18 cellular contexts compared by ENCODE assay signal in the genomic region with DNA sequence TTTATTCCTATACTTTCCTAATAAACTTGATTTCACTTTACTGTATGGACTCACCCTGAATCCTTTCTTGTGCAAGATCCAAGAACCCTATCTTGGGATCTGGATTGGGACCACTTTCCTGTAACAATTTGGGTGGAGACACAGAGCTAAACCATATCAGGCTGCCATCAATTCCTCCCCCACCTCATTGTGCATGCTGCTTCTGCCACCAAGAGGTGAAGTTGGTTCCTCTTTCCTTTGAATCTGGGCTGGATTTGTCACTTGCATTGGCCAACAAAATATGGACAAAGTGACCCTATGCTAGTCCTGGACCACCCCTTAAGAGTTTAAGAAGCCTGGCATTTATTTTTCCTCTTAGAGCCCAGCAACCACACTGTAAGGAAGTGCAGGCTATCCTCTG. TPM values are rescaled to one million over a fixed set of nuclear protein-coding genes. Genes with fewer than 3 reads are reported as not detected.
DNase-seq lines count a peak whose midpoint lies in the region; ATAC-seq and TF ChIP-seq lines count a peak whose summit lies in the region.
"Had no signal": no experiment of that assay in that cellular context is flagged by ENCODE, and none has a peak within 500 bp of the region (broad histone marks: within the 10 kb centered on the region; RNA-seq: fewer than 3 reads in every experiment).

No MANE protein-coding gene starts in this region.

- TF ChIP-seq CTCF in HEK293 (tag by site-specific recombination; IDR thresholded peaks at IDR 0.05) (no peak), RWPE2 (IDR thresholded peaks at IDR 0.05; ENCODE audit: poor library complexity, severe bottlenecking) (peak; percentile 17), liver (IDR thresholded peaks at IDR 0.05; ENCODE audit: low read depth, low read length, missing input control) (peak; percentile 58)

- H3K4me3 ChIP-seq in HEK293 (ENCODE audit: low read depth, low read length) (no peak overlapping the region), RWPE2 (ENCODE audit: severe bottlenecking) (no peak overlapping the region), liver (ENCODE audit: low read depth in 1 of 3, low read length in 3 of 3) (no peak overlapping the region)
- H3K4me3 ChIP-seq: sigmoid colon, SJSA1 had no signal

- ATAC-seq in RWPE2 (ENCODE audit: low read depth) (no peak), GM18868 (IDR thresholded peaks at IDR 0.05; ENCODE audit: unreplicated experiment) (no peak)
- ATAC-seq: naive thymus-derived CD8-positive, alpha-beta T cell had no signal

- H3K4me1 ChIP-seq in HEK293 (ENCODE audit: control insufficient read depth, insufficient read depth, low read length) (no peaks in the 10 kb centered on the region), RWPE2 (ENCODE audit: insufficient read depth, poor library complexity, severe bottlenecking) (no peaks in the 10 kb centered on the region), liver (ENCODE audit: control insufficient read depth in 4 of 4, insufficient read depth in 4 of 4, low read length in 3 of 4) (peaks cover 0 to 8% (median 0%) of the 10 kb centered on the region in 4 donors)
- H3K4me1 ChIP-seq: sigmoid colon, SJSA1 had no signal

- no peak overlapping the region for H3K9ac ChIP-seq in liver (ENCODE audit: low read depth in 1 of 2, low read length in 2 of 2)

- CTCF ChIA-PET in HEK293 (lab: Yijun Ruan, JAX) = interaction anchor here (0.8 to 1.2 kb wide), 2 partner anchors 9 to 385 kb away, joined by 3 to 7 read pairs; no protein-coding TSS in a partner anchor

- TF ChIP-seq RAD21 in liver (IDR thresholded peaks at IDR 0.05) = peak; percentile 88 to 91

- H3K36me3 ChIP-seq in HEK293 (ENCODE audit: control insufficient read depth in 2 of 2, insufficient read depth in 1 of 2, low read length in 2 of 2) (no peaks in the 10 kb centered on the region), RWPE2 (ENCODE audit: low read depth) (no peaks in the 10 kb centered on the region), liver (ENCODE audit: control insufficient read depth in 4 of 4, insufficient read depth in 3 of 4, low read depth in 1 of 4, low read length in 3 of 4) (no peaks in the 10 kb centered on the region)
- H3K36me3 ChIP-seq: sigmoid colon, SJSA1 had no signal

- H3K27ac ChIP-seq in HEK293 (ENCODE audit: extremely low read depth, low read depth, low read length) (no peak overlapping the region), RWPE2 (ENCODE audit: poor library complexity, severe bottlenecking) (no peak overlapping the region), liver (ENCODE audit: low read depth in 1 of 2, low read length in 2 of 2) (no peak overlapping the region)
- H3K27ac ChIP-seq: sigmoid colon, SJSA1 had no signal

- POLR2A ChIA-PET in HEK293 (lab: Yijun Ruan, JAX) = no interaction called here

- DNase-seq in CD1c-positive myeloid dendritic cell (ENCODE audit: extremely low spot score) = peak; percentile 30
- no peak for DNase-seq in RWPE2 (ENCODE audit: low spot score)
- DNase-seq in activated CD8-positive, alpha-beta memory T cell treated with anti-CD3 and anti-CD28 coated beads, Interleukin-2, amount 50 U/mL, for 48 hours = no peak
- no peak for DNase-seq in stimulated activated CD4-positive, alpha-beta T cell treated with anti-CD3 and anti-CD28 coated beads, Interleukin-2, amount 100 ng/mL, for 48 hours
- DNase-seq in COLO668 (lab: John Stamatoyannopoulos, UW; ENCODE audit: unreplicated experiment) = no peak
- DNase-seq: activated B cell treated with CpG ODN at 0.5 μM for 24 hours; activated T-cell treated with anti-CD3 and anti-CD28 coated beads, Interleukin-2, amount 50 U/mL, for 24 hours; amygdala; dermis blood vessel endothelial cell; foreskin fibroblast; islet precursor cell; naive thymus-derived CD8-positive, alpha-beta T cell; NCI-H1105 treated with DMSO at 0.1 percent for 48 hours; sigmoid colon had no signal

- H3K27me3 ChIP-seq in RWPE2 (ENCODE audit: insufficient read depth, poor library complexity, severe bottlenecking) = no peaks in the 10 kb centered on the region
- H3K27me3 ChIP-seq in liver (ENCODE audit: control insufficient read depth in 4 of 4, insufficient read depth in 4 of 4, low read length in 3 of 4) = no peaks in the 10 kb centered on the region
- H3K27me3 ChIP-seq: sigmoid colon, SJSA1 had no signal

- H3K9me3 ChIP-seq in HEK293 (ENCODE audit: control insufficient read depth, insufficient read depth, low read depth, low read length) (no peaks in the 10 kb centered on the region), RWPE2 (ENCODE audit: severe bottlenecking) (no peaks in the 10 kb centered on the region), liver (ENCODE audit: control insufficient read depth in 4 of 4, low read length in 3 of 4) (no peaks in the 10 kb centered on the region)
- H3K9me3 ChIP-seq: sigmoid colon, SJSA1 had no signal

TF ChIP-seq in HEK293, 187 proteins besides CTCF, POLR2A, EP300 and RAD21:
- TF ChIP-seq ZNF514 (tag by site-specific recombination; IDR thresholded peaks at IDR 0.05) (no peak), ZNF654 (tag by site-specific recombination; IDR thresholded peaks at IDR 0.05; ENCODE audit: low read depth) (0 out of 2 replicates have a peak, but pooled peaks have one; percentile 18)

TF ChIP-seq in liver, 16 proteins besides CTCF, POLR2A, EP300 and RAD21:
- TF ChIP-seq EGR1 (IDR thresholded peaks at IDR 0.05; ENCODE audit: low read depth in 2 of 2) (no peak), RXRA (IDR thresholded peaks at IDR 0.05) (peak in 1 of 2 donors; percentile 11), HNF4A (conservative IDR thresholded peaks at IDR 0.05) (peak in 1 of 2 donors; percentile 7)

RNA-seq across cellular contexts. Expression of gene CEP295, which starts 39.4 kb away (rescaled TPM):
- total RNA-seq in liver = 10 to 100 TPM in 1 of 2 donors, 1 to 10 TPM in 1; 9.7 to 15.7 TPM
- 1 to 10 TPM; 1.6 to 1.8 TPM for polyA plus RNA-seq in liver
